2 cellular contexts compared by ENCODE assay signal in genomic region chr15:75213768-75214221, GRCh38.
TF ChIP-seq lines count a peak whose summit lies in the region.

No MANE protein-coding gene starts in this region.

TF ChIP-seq in HepG2, 621 proteins besides CTCF, POLR2A, EP300 and RAD21 (continues in another document):
- TF ChIP-seq AGO2 (optimal IDR thresholded peaks at IDR 0.05; ENCODE audit: low read depth, low read length), result peak; percentile 90
- TF ChIP-seq SAFB2 (CRISPR knock-in tag; IDR thresholded peaks at IDR 0.05; ENCODE audit: borderline replicate concordance, low read depth), result no peak
- TF ChIP-seq KDM5B (CRISPR knock-in tag; IDR thresholded peaks at IDR 0.05; ENCODE audit: borderline replicate concordance), result peak; percentile 42; the same call in 1 of the 2 replicates
- TF ChIP-seq KLF11 (CRISPR knock-in tag; IDR thresholded peaks at IDR 0.05), result no peak
- 0 out of 2 replicates have a peak, but pooled peaks have one; percentile 68 for TF ChIP-seq DNMT1 (CRISPR knock-in tag; IDR thresholded peaks at IDR 0.05)
- peak; percentile 61; the same call in 1 of the 2 replicates for TF ChIP-seq ZNF235 (CRISPR knock-in tag; IDR thresholded peaks at IDR 0.05; ENCODE audit: borderline replicate concordance)
- TF ChIP-seq RBFOX2 (IDR thresholded peaks at IDR 0.05; ENCODE audit: low read depth, low read length), result 0 out of 2 replicates have a peak, but pooled peaks have one; percentile 24
- no peak for TF ChIP-seq MXD1 (CRISPR knock-in tag; IDR thresholded peaks at IDR 0.05)
- TF ChIP-seq POLR2G (IDR thresholded peaks at IDR 0.05; ENCODE audit: low read depth, low read length), result peak; percentile 54
- peak; percentile 97 for TF ChIP-seq AKAP8 (CRISPR knock-in tag; IDR thresholded peaks at IDR 0.05)
- 0 out of 2 replicates have a peak, but pooled peaks have one; percentile 32 for TF ChIP-seq NCOA5 (CRISPR knock-in tag; IDR thresholded peaks at IDR 0.05)
- TF ChIP-seq ZNF710 (CRISPR knock-in tag; IDR thresholded peaks at IDR 0.05; ENCODE audit: borderline replicate concordance), result peak; percentile 28; the same call in 1 of the 2 replicates
- TF ChIP-seq ZNF326 (CRISPR knock-in tag; IDR thresholded peaks at IDR 0.05; ENCODE audit: borderline replicate concordance), result peak; percentile 78; the same call in 1 of the 2 replicates
- 0 out of 2 replicates have a peak, but pooled peaks have one; percentile 38 for TF ChIP-seq NR0B2 (CRISPR knock-in tag; IDR thresholded peaks at IDR 0.05)
- 0 out of 2 replicates have a peak, but pooled peaks have one; percentile 14 for TF ChIP-seq ZNF609 (CRISPR knock-in tag; IDR thresholded peaks at IDR 0.05; ENCODE audit: borderline replicate concordance)
- no peak for TF ChIP-seq SOX6 (IDR thresholded peaks at IDR 0.05)
- TF ChIP-seq SOX6 (CRISPR knock-in tag; IDR thresholded peaks at IDR 0.05), result 0 out of 2 replicates have a peak, but pooled peaks have one; percentile 26
- TF ChIP-seq ZC3H13 (CRISPR knock-in tag; IDR thresholded peaks at IDR 0.05), result peak; percentile 91
- no peak for TF ChIP-seq TBL1XR1 (IDR thresholded peaks at IDR 0.05; ENCODE audit: borderline replicate concordance, low read length, partially characterized antibody)
- no peak for TF ChIP-seq AHR (CRISPR knock-in tag; IDR thresholded peaks at IDR 0.05)

TF ChIP-seq in HEK293, 187 proteins besides CTCF, POLR2A, EP300 and RAD21:
- TF ChIP-seq ZNF354C (tag by site-specific recombination; IDR thresholded peaks at IDR 0.05; ENCODE audit: borderline replicate concordance, low read depth), result no peak
- TF ChIP-seq GLIS2 (tag by site-specific recombination; IDR thresholded peaks at IDR 0.05), result peak; percentile 45; the same call in 1 of the 2 replicates
